In the genomic region with DNA sequence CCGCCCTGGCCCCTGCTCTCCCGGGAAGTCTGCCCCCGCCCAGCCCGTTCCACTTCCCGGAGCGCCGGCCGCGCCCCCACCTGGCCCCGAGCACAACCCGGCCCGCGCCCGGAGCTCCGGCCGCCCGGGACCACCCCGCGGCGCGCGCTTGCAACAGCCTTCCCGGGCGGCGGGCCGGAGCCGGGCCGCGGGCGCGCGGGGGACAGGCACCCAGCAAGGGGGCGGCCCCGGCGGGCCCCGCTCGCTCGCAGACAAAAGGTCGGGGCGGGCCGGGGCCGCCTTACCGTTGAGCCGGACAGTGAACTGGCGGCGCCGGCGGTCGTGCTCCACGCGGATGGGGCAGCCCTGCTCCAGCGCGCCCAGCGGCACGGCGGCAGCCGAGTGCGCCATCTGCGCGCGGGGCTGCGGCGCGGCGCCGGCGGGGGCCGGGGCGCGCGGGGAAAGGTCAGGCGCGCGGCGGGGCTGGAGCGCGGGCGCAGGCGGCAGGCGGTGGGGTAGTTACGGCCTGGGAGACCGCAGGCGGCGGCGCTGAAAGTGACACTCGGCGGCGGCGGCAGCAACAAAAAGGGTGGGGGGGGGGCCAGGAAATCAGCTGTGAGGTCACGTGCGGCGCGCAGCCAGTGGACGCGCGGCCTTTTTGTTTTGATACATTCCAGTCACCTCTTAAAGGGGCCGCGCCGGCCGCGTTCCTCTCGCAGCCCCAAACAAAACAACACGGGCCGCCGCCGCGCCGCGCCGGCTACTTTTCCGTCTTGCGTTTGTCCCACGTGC, we compare ENCODE assay signal across 1 cellular context.
TF ChIP-seq lines count a peak whose summit lies in the region.

A gene with protein sequence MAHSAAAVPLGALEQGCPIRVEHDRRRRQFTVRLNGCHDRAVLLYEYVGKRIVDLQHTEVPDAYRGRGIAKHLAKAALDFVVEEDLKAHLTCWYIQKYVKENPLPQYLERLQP (minus strand): TSS at position 536 of the 771 bp plus-strand sequence. CDS start 146 bp downstream, at position 390.

TF ChIP-seq in K562, 482 proteins besides CTCF, POLR2A, EP300 and RAD21 (continued from another document and continues in another):
- TF ChIP-seq, protein P1, sequence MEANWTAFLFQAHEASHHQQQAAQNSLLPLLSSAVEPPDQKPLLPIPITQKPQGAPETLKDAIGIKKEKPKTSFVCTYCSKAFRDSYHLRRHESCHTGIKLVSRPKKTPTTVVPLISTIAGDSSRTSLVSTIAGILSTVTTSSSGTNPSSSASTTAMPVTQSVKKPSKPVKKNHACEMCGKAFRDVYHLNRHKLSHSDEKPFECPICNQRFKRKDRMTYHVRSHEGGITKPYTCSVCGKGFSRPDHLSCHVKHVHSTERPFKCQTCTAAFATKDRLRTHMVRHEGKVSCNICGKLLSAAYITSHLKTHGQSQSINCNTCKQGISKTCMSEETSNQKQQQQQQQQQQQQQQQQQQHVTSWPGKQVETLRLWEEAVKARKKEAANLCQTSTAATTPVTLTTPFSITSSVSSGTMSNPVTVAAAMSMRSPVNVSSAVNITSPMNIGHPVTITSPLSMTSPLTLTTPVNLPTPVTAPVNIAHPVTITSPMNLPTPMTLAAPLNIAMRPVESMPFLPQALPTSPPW (CRISPR knock-in tag; IDR thresholded peaks at IDR 0.05) = peak; percentile 96
- TF ChIP-seq HNRNPK (IDR thresholded peaks at IDR 0.05; ENCODE audit: low read depth, low read length, poor library complexity, severe bottlenecking) (peak; percentile 63), NR2C2 (CRISPR knock-in tag; IDR thresholded peaks at IDR 0.05) (no peak), NR2C2 (tag; IDR thresholded peaks at IDR 0.05) (peak; percentile 80), FOXK2 (conservative IDR thresholded peaks at IDR 0.05 in 1 of 2, IDR thresholded peaks at IDR 0.05 in 1 of 2; ENCODE audit: low read depth in 2 of 2) (peak; percentile 52 to 56; a peak in 3 of 4 replicates), GABPA (tag; conservative IDR thresholded peaks at IDR 0.05; ENCODE audit: low read depth) (peak; percentile 41), ZNF695 (CRISPR knock-in tag; IDR thresholded peaks at IDR 0.05) (no peak), HNRNPLL (IDR thresholded peaks at IDR 0.05; ENCODE audit: low read depth, low read length, poor library complexity, severe bottlenecking) (peak; percentile 37), CBFA2T2 (conservative IDR thresholded peaks at IDR 0.05) (peak; percentile 57), BHLHE40 (IDR thresholded peaks at IDR 0.05; ENCODE audit: low read length) (peak; percentile 71; the same call in 1 of the 2 replicates), SIN3A (IDR thresholded peaks at IDR 0.05; ENCODE audit: borderline replicate concordance in 2 of 2, control insufficient read depth in 1 of 2, low read depth in 2 of 2, low read length in 2 of 2) (peak in 1 of 2 experiments; percentile 59; a peak in 1 of 4 replicates), CCNT2 (IDR thresholded peaks at IDR 0.05; ENCODE audit: borderline replicate concordance, extremely low read depth, insufficient read length, low read depth, low read length) (peak; percentile 45), HMGN3 (IDR thresholded peaks at IDR 0.05; ENCODE audit: borderline replicate concordance, extremely low read depth, insufficient read length, low read depth, low read length) (peak; percentile 45), RBFOX2 (IDR thresholded peaks at IDR 0.05; ENCODE audit: low read depth, low read length) (peak; percentile 45; the same call in 1 of the 2 replicates), NRF1 (conservative IDR thresholded peaks at IDR 0.05 in 1 of 2, IDR thresholded peaks at IDR 0.05 in 1 of 2) (peak; percentile 37 to 56; a peak in 3 of 4 replicates), DACH1 (IDR thresholded peaks at IDR 0.05; ENCODE audit: partially characterized antibody) (peak; percentile 95), ATF7 (IDR thresholded peaks at IDR 0.05) (0 out of 2 replicates have a peak, but pooled peaks have one; percentile 12), MGA (IDR thresholded peaks at IDR 0.05) (peak; percentile 41; the same call in 1 of the 2 replicates), ZNF311 (CRISPR knock-in tag; IDR thresholded peaks at IDR 0.05) (no peak), TOE1 (IDR thresholded peaks at IDR 0.05; ENCODE audit: borderline replicate concordance) (peak; percentile 82; the same call in 1 of the 2 replicates), TOE1 (CRISPR knock-in tag; IDR thresholded peaks at IDR 0.05; ENCODE audit: borderline replicate concordance, low read depth) (no peak), RAD51 (IDR thresholded peaks at IDR 0.05; ENCODE audit: borderline replicate concordance, low read depth) (peak; percentile 89), ZFP91 (CRISPR knock-in tag; IDR thresholded peaks at IDR 0.05) (peak; percentile 90), ZNF347 (CRISPR knock-in tag; IDR thresholded peaks at IDR 0.05; ENCODE audit: low read depth) (no peak), ZNF740 (CRISPR knock-in tag; IDR thresholded peaks at IDR 0.05) (peak; percentile 74), ZNF740 (tag; IDR thresholded peaks at IDR 0.05) (peak in 1 of 2 experiments; percentile 82; a peak in 2 of 4 replicates), TEAD4 (IDR thresholded peaks at IDR 0.05; ENCODE audit: low read length) (peak; percentile 36), TEAD4 (CRISPR knock-in tag; IDR thresholded peaks at IDR 0.05; ENCODE audit: borderline replicate concordance) (no peak), CTBP1 (IDR thresholded peaks at IDR 0.05; ENCODE audit: borderline replicate concordance) (peak; percentile 61), PCBP1 (IDR thresholded peaks at IDR 0.05; ENCODE audit: low read depth, low read length, poor library complexity, severe bottlenecking) (peak; percentile 86)
- TF ChIP-seq, protein P2, sequence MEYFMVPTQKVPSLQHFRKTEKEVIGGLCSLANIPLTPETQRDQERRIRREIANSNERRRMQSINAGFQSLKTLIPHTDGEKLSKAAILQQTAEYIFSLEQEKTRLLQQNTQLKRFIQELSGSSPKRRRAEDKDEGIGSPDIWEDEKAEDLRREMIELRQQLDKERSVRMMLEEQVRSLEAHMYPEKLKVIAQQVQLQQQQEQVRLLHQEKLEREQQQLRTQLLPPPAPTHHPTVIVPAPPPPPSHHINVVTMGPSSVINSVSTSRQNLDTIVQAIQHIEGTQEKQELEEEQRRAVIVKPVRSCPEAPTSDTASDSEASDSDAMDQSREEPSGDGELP (CRISPR knock-in tag; IDR thresholded peaks at IDR 0.05; ENCODE audit: borderline replicate concordance) = peak; percentile 99
- TF ChIP-seq, protein P3, sequence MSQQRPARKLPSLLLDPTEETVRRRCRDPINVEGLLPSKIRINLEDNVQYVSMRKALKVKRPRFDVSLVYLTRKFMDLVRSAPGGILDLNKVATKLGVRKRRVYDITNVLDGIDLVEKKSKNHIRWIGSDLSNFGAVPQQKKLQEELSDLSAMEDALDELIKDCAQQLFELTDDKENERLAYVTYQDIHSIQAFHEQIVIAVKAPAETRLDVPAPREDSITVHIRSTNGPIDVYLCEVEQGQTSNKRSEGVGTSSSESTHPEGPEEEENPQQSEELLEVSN (IDR thresholded peaks at IDR 0.05; ENCODE audit: borderline replicate concordance in 1 of 2, extremely low read depth in 1 of 2, insufficient read depth in 1 of 2, insufficient read length in 1 of 2, low read depth in 1 of 2, low read length in 1 of 2, poor library complexity in 1 of 2, severe bottlenecking in 1 of 2) = peak in 1 of 2 experiments; percentile 58
- TF ChIP-seq, protein P4, sequence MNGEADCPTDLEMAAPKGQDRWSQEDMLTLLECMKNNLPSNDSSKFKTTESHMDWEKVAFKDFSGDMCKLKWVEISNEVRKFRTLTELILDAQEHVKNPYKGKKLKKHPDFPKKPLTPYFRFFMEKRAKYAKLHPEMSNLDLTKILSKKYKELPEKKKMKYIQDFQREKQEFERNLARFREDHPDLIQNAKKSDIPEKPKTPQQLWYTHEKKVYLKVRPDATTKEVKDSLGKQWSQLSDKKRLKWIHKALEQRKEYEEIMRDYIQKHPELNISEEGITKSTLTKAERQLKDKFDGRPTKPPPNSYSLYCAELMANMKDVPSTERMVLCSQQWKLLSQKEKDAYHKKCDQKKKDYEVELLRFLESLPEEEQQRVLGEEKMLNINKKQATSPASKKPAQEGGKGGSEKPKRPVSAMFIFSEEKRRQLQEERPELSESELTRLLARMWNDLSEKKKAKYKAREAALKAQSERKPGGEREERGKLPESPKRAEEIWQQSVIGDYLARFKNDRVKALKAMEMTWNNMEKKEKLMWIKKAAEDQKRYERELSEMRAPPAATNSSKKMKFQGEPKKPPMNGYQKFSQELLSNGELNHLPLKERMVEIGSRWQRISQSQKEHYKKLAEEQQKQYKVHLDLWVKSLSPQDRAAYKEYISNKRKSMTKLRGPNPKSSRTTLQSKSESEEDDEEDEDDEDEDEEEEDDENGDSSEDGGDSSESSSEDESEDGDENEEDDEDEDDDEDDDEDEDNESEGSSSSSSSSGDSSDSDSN (IDR thresholded peaks at IDR 0.05; ENCODE audit: borderline replicate concordance in 1 of 2, low read depth in 2 of 2, low read length in 2 of 2) = peak; percentile 26 to 34; a peak in 1 of 4 replicates
